Comparison of ENCODE assay signal across 1 cellular context in genomic region chr12:25051583-25052190, GRCh38.
TF ChIP-seq lines count a peak whose summit lies in the region.

No MANE protein-coding gene starts in this region.

TF ChIP-seq in K562, 482 proteins besides CTCF, POLR2A, EP300 and RAD21 (continued from another document):
- TF ChIP-seq CHD7 (IDR thresholded peaks at IDR 0.05; ENCODE audit: low read depth, low read length) (no peak), TSHZ1 (CRISPR knock-in tag; IDR thresholded peaks at IDR 0.05) (no peak), NR2F6 (CRISPR knock-in tag; IDR thresholded peaks at IDR 0.05) (no peak), ZNF175 (CRISPR knock-in tag; IDR thresholded peaks at IDR 0.05; ENCODE audit: low read depth) (0 out of 2 replicates have a peak, but pooled peaks have one; percentile 33), FOXK2 (conservative IDR thresholded peaks at IDR 0.05 in 1 of 2, IDR thresholded peaks at IDR 0.05 in 1 of 2; ENCODE audit: low read depth in 2 of 2) (no peak)
- TF ChIP-seq, protein P1, sequence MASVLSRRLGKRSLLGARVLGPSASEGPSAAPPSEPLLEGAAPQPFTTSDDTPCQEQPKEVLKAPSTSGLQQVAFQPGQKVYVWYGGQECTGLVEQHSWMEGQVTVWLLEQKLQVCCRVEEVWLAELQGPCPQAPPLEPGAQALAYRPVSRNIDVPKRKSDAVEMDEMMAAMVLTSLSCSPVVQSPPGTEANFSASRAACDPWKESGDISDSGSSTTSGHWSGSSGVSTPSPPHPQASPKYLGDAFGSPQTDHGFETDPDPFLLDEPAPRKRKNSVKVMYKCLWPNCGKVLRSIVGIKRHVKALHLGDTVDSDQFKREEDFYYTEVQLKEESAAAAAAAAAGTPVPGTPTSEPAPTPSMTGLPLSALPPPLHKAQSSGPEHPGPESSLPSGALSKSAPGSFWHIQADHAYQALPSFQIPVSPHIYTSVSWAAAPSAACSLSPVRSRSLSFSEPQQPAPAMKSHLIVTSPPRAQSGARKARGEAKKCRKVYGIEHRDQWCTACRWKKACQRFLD (CRISPR knock-in tag; IDR thresholded peaks at IDR 0.05): 0 out of 2 replicates have a peak, but pooled peaks have one; percentile 41
- TF ChIP-seq, protein P2, sequence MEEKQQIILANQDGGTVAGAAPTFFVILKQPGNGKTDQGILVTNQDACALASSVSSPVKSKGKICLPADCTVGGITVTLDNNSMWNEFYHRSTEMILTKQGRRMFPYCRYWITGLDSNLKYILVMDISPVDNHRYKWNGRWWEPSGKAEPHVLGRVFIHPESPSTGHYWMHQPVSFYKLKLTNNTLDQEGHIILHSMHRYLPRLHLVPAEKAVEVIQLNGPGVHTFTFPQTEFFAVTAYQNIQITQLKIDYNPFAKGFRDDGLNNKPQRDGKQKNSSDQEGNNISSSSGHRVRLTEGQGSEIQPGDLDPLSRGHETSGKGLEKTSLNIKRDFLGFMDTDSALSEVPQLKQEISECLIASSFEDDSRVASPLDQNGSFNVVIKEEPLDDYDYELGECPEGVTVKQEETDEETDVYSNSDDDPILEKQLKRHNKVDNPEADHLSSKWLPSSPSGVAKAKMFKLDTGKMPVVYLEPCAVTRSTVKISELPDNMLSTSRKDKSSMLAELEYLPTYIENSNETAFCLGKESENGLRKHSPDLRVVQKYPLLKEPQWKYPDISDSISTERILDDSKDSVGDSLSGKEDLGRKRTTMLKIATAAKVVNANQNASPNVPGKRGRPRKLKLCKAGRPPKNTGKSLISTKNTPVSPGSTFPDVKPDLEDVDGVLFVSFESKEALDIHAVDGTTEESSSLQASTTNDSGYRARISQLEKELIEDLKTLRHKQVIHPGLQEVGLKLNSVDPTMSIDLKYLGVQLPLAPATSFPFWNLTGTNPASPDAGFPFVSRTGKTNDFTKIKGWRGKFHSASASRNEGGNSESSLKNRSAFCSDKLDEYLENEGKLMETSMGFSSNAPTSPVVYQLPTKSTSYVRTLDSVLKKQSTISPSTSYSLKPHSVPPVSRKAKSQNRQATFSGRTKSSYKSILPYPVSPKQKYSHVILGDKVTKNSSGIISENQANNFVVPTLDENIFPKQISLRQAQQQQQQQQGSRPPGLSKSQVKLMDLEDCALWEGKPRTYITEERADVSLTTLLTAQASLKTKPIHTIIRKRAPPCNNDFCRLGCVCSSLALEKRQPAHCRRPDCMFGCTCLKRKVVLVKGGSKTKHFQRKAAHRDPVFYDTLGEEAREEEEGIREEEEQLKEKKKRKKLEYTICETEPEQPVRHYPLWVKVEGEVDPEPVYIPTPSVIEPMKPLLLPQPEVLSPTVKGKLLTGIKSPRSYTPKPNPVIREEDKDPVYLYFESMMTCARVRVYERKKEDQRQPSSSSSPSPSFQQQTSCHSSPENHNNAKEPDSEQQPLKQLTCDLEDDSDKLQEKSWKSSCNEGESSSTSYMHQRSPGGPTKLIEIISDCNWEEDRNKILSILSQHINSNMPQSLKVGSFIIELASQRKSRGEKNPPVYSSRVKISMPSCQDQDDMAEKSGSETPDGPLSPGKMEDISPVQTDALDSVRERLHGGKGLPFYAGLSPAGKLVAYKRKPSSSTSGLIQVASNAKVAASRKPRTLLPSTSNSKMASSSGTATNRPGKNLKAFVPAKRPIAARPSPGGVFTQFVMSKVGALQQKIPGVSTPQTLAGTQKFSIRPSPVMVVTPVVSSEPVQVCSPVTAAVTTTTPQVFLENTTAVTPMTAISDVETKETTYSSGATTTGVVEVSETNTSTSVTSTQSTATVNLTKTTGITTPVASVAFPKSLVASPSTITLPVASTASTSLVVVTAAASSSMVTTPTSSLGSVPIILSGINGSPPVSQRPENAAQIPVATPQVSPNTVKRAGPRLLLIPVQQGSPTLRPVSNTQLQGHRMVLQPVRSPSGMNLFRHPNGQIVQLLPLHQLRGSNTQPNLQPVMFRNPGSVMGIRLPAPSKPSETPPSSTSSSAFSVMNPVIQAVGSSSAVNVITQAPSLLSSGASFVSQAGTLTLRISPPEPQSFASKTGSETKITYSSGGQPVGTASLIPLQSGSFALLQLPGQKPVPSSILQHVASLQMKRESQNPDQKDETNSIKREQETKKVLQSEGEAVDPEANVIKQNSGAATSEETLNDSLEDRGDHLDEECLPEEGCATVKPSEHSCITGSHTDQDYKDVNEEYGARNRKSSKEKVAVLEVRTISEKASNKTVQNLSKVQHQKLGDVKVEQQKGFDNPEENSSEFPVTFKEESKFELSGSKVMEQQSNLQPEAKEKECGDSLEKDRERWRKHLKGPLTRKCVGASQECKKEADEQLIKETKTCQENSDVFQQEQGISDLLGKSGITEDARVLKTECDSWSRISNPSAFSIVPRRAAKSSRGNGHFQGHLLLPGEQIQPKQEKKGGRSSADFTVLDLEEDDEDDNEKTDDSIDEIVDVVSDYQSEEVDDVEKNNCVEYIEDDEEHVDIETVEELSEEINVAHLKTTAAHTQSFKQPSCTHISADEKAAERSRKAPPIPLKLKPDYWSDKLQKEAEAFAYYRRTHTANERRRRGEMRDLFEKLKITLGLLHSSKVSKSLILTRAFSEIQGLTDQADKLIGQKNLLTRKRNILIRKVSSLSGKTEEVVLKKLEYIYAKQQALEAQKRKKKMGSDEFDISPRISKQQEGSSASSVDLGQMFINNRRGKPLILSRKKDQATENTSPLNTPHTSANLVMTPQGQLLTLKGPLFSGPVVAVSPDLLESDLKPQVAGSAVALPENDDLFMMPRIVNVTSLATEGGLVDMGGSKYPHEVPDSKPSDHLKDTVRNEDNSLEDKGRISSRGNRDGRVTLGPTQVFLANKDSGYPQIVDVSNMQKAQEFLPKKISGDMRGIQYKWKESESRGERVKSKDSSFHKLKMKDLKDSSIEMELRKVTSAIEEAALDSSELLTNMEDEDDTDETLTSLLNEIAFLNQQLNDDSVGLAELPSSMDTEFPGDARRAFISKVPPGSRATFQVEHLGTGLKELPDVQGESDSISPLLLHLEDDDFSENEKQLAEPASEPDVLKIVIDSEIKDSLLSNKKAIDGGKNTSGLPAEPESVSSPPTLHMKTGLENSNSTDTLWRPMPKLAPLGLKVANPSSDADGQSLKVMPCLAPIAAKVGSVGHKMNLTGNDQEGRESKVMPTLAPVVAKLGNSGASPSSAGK (IDR thresholded peaks at IDR 0.05): peak; percentile 28; the same call in 1 of the 2 replicates
TF ChIP-seq in K562: peak in this region for 12.
